14 cellular contexts compared by ENCODE assay signal in the genomic region with DNA sequence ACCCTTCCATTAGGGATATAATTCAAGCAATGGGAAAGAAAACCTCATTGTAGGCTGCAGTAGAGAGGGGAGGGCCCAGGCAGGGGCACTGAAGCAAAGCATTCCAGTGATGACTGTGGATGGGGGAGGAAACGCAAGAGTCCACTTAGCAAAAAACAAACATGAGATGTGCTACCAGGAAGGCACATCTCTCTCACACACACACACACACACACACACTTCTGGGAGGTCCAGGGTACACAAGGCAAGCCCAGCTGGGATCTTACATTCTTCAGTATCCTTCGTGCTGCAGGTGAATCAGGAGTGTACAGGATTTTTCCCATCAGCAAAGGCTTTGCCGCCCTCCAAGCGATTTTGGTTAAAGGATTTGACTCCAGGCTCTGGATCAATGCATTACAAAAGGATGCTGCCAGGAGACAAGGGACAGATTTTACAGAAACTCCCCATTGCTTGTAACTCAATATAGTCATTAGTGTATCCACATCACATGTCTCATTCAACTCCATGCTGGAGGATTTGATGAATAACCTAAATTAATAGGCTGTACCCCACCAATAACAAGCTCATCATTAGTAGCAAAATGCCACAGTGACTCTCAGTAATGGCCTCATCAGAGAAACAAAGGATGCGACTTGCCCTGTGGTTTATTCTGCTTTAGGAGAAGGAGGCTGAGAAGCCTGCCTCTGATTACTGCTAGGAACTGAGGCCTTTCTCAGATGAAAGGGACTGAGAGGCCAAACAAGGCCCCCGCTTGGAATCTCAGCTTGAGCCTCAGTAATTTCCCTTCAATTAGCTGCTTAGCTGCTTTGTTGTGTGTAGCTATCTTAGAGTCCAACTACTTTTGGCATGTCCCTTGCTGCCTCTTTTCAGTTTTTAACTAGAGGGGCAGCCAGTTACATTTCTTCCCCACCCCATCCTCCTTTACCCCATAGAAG. TPM values are rescaled to one million over a fixed set of nuclear protein-coding genes. Genes with fewer than 3 reads are reported as not detected.
A peak's percentile ranks its signal among the peaks of the same experiment; 100 is the strongest.
DNase-seq lines count a peak whose midpoint lies in the region; ATAC-seq, FAIRE-seq and TF ChIP-seq lines count a peak whose summit lies in the region.
"Had no signal": no experiment of that assay in that cellular context is flagged by ENCODE, and none has a peak within 500 bp of the region (broad histone marks: within the 10 kb centered on the region; RNA-seq: fewer than 3 reads in every experiment).

No MANE protein-coding gene starts in this region.

- H3K4me1 ChIP-seq in endodermal cell (ENCODE audit: control insufficient read depth, insufficient read depth, low read length): peaks cover 6% of the 10 kb centered on the region
- peaks cover 17 to 20% of the 10 kb centered on the region in 2 donors for H3K4me1 ChIP-seq in neuronal stem cell (ENCODE audit: control insufficient read depth in 2 of 2, insufficient read depth in 1 of 2, low read depth in 1 of 2, low read length in 2 of 2)
- no peaks in the 10 kb centered on the region for H3K4me1 ChIP-seq in pancreas
- H3K4me1 ChIP-seq in heart left ventricle: peaks cover 0 to 5% (median 0%) of the 10 kb centered on the region in 12 donors
- H3K4me1 ChIP-seq: adrenal gland had no signal

- peak overlapping the region; percentile 67 for H2AFZ ChIP-seq in neuronal stem cell (ENCODE audit: low read length)

- H3K27ac ChIP-seq in endodermal cell (ENCODE audit: low read depth, low read length) (peak overlapping the region; percentile 22), neuronal stem cell (replicated peaks; ENCODE audit: low read length) (peak overlapping the region; percentile 98), pancreas (no peak overlapping the region), heart left ventricle (peak overlapping the region in 1 of 12 donors; percentile 9)

- H4K8ac ChIP-seq in neuronal stem cell (ENCODE audit: low read depth, low read length): peak overlapping the region; percentile 74

- peaks cover 7% of the 10 kb centered on the region for H3K27me3 Mint-ChIP-seq in endodermal cell (ENCODE audit: insufficient read depth)

- no peak overlapping the region for H3K4me3 Mint-ChIP-seq in endodermal cell
- H3K4me3 Mint-ChIP-seq: activated T-cell treated with anti-CD3 and anti-CD28 coated beads, Interleukin-2, amount 50 U/mL, for 72 hours had no signal

- H3K23ac ChIP-seq in neuronal stem cell (ENCODE audit: low read depth, low read length, poor library complexity): no peak overlapping the region

- H2BK120ac ChIP-seq in neuronal stem cell (ENCODE audit: low read depth, low read length): no peak overlapping the region

- TF ChIP-seq EP300 in Ishikawa (IDR thresholded peaks at IDR 0.05; ENCODE audit: borderline replicate concordance): peak; percentile 62; the same call in 1 of the 2 replicates

- H4K91ac ChIP-seq in neuronal stem cell (ENCODE audit: low read depth, low read length, poor library complexity): no peak overlapping the region

- no peak overlapping the region for H2BK12ac ChIP-seq in neuronal stem cell (ENCODE audit: low read length)

- H3K9ac ChIP-seq in endodermal cell (ENCODE audit: extremely low read depth, low read length, poor library complexity, severe bottlenecking): no peak overlapping the region
- no peak overlapping the region for H3K9ac ChIP-seq in neuronal stem cell (ENCODE audit: low read depth, low read length, poor library complexity)

- H3K4me1 Mint-ChIP-seq in endodermal cell: peaks cover 19% of the 10 kb centered on the region

- peak; percentile 97 for DNase-seq in DMS53 (lab: John Stamatoyannopoulos, UW)
- no peak for DNase-seq in endodermal cell
- peak; percentile 78 for DNase-seq in neuronal stem cell (ENCODE audit: low spot score)
- DNase-seq in pancreas: no peak
- no peak for DNase-seq in SIG-M5 treated with dmso at 0.1 percent for 504 hours (lab: John Stamatoyannopoulos, UW; ENCODE audit: unreplicated experiment)
- no peak for DNase-seq in HT-29 (ENCODE audit: low spot score)
- no peak for DNase-seq in heart left ventricle
- DNase-seq: activated T-cell treated with anti-CD3 and anti-CD28 coated beads, Interleukin-2, amount 50 U/mL, for 72 hours; adrenal gland; cortex of kidney; NCI-H146; SHP77 treated with DMSO at 0.1 percent for 48 hours had no signal

- H3K18ac ChIP-seq in neuronal stem cell (ENCODE audit: low read length): no peak overlapping the region

- no peak for TF ChIP-seq POLR2A in heart left ventricle (IDR thresholded peaks at IDR 0.05)

- H3K36me3 Mint-ChIP-seq in endodermal cell (ENCODE audit: low read depth): no peaks in the 10 kb centered on the region

- H3K9me3 ChIP-seq in endodermal cell (ENCODE audit: control insufficient read depth, low read length): no peaks in the 10 kb centered on the region
- H3K9me3 ChIP-seq in neuronal stem cell (replicated peaks in 1 of 2; ENCODE audit: control insufficient read depth in 2 of 2, insufficient read depth in 1 of 2, low read depth in 1 of 2, low read length in 2 of 2): no peaks in the 10 kb centered on the region
- no peaks in the 10 kb centered on the region for H3K9me3 ChIP-seq in pancreas
- H3K9me3 ChIP-seq in heart left ventricle: no peaks in the 10 kb centered on the region
- H3K9me3 ChIP-seq: adrenal gland had no signal

- no peak for TF ChIP-seq RAD21 in Ishikawa (IDR thresholded peaks at IDR 0.05; ENCODE audit: low read depth)

- no peak overlapping the region for H2BK15ac ChIP-seq in neuronal stem cell (ENCODE audit: low read length)

- no peaks in the 10 kb centered on the region for H3K9me3 Mint-ChIP-seq in endodermal cell
- H3K9me3 Mint-ChIP-seq: activated T-cell treated with anti-CD3 and anti-CD28 coated beads, Interleukin-2, amount 50 U/mL, for 72 hours had no signal

- FAIRE-seq in pancreas (lab: Jason Lieb, UNC): no peak
- FAIRE-seq: K562 had no signal

- H3K4me3 ChIP-seq in endodermal cell (ENCODE audit: low read length) (no peak overlapping the region), neuronal stem cell (ENCODE audit: low read length in 2 of 2) (no peak overlapping the region), pancreas (no peak overlapping the region), heart left ventricle (no peak overlapping the region)
- H3K4me3 ChIP-seq: adrenal gland, K562 had no signal

- H2BK5ac ChIP-seq in neuronal stem cell (ENCODE audit: low read length): no peak overlapping the region

- no peak overlapping the region for H2AK5ac ChIP-seq in neuronal stem cell (ENCODE audit: low read depth, low read length)

- no peak overlapping the region for H3K27ac Mint-ChIP-seq in endodermal cell
- H3K27ac Mint-ChIP-seq: activated T-cell treated with anti-CD3 and anti-CD28 coated beads, Interleukin-2, amount 50 U/mL, for 72 hours had no signal

- intact Hi-C loops in pancreas (cut with DNase I) (no loop called here), heart left ventricle (cut with DNase I) (no loop called here)

- WGBS in endodermal cell (ENCODE audit: insufficient coverage in 1 of 2, insufficient read length in 1 of 2), 2 experiments: 68 to 81% methylated on average over 5 to 6 of the region's 6 CpGs
- no CpG with 5 or more reads among the region's 6 CpGs for WGBS in neuronal stem cell (ENCODE audit: extremely low coverage in 2 of 2, insufficient read length in 2 of 2, insufficient replicate concordance in 1 of 2), 2 donors
- WGBS in pancreas, 2 donors: 88 to 91% methylated on average over 6 of the region's 6 CpGs
- WGBS in heart left ventricle, 4 donors: 93 to 96% (median 95%) methylated on average over 6 of the region's 6 CpGs

- H3K14ac ChIP-seq in neuronal stem cell (ENCODE audit: low read length): no peak overlapping the region

- peak overlapping the region; percentile 42 for H3K4me2 ChIP-seq in neuronal stem cell (ENCODE audit: insufficient read depth, low read length, poor library complexity, severe bottlenecking)

- TF ChIP-seq CTCF in endodermal cell (conservative IDR thresholded peaks at IDR 0.05) (no peak), pancreas (IDR thresholded peaks at IDR 0.05) (no peak), heart left ventricle (IDR thresholded peaks at IDR 0.05) (no peak)

- H3K4ac ChIP-seq in neuronal stem cell (ENCODE audit: low read length): no peak overlapping the region

- H3K36me3 ChIP-seq in endodermal cell (ENCODE audit: control insufficient read depth, insufficient read depth, low read length) (no peaks in the 10 kb centered on the region), neuronal stem cell (replicated peaks in 1 of 2; ENCODE audit: control insufficient read depth in 2 of 2, insufficient read depth in 2 of 2, low read length in 2 of 2) (no peaks in the 10 kb centered on the region), pancreas (no peaks in the 10 kb centered on the region), heart left ventricle (no peaks in the 10 kb centered on the region)
- H3K36me3 ChIP-seq: adrenal gland had no signal

- H3K79me1 ChIP-seq in neuronal stem cell (ENCODE audit: low read depth, low read length): no peaks in the 10 kb centered on the region

- H3K27me3 ChIP-seq in endodermal cell (ENCODE audit: control insufficient read depth, insufficient read depth, low read length, poor library complexity, severe bottlenecking) (no peaks in the 10 kb centered on the region), neuronal stem cell (ENCODE audit: control insufficient read depth in 3 of 3, insufficient read depth in 3 of 3, low read depth in 1 of 3, low read length in 3 of 3) (no peaks in the 10 kb centered on the region), pancreas (no peaks in the 10 kb centered on the region), heart left ventricle (peaks cover 0 to 14% (median 0%) of the 10 kb centered on the region in 9 donors)
- H3K27me3 ChIP-seq: adrenal gland had no signal

- ATAC-seq in pancreas (no peak), heart left ventricle (no peak)
- ATAC-seq: activated T-cell treated with anti-CD3 and anti-CD28 coated beads, Interleukin-2, amount 50 U/mL, for 72 hours; K562 had no signal

TF ChIP-seq in Ishikawa, 13 proteins besides CTCF, POLR2A, EP300 and RAD21 (continues in another document):
- no peak for TF ChIP-seq TAF1 (IDR thresholded peaks at IDR 0.05; ENCODE audit: low read depth)
- no peak for TF ChIP-seq CREB1 (IDR thresholded peaks at IDR 0.05; ENCODE audit: low read depth)
- TF ChIP-seq, protein P1, sequence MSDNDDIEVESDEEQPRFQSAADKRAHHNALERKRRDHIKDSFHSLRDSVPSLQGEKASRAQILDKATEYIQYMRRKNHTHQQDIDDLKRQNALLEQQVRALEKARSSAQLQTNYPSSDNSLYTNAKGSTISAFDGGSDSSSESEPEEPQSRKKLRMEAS (IDR thresholded peaks at IDR 0.05): no peak

RNA-seq across cellular contexts. Expression of a gene that starts 41.6 kb away (rescaled TPM):
- 1 to 10 TPM; 1.6 to 1.7 TPM for total RNA-seq in endodermal cell
- polyA plus RNA-seq in endodermal cell (2013, experiment 1 of 2): 0.61 TPM
- polyA plus RNA-seq in endodermal cell (2013, experiment 2 of 2): 0.54 TPM
- 0.71 TPM for polyA plus RNA-seq in neuronal stem cell (2013, experiment 1 of 2)
- polyA plus RNA-seq in neuronal stem cell (2013, experiment 2 of 2): 0.66 TPM
- total RNA-seq in pancreas: under 1 TPM in 4 of 6 donors, not detected in 2; 0.03 to 0.16 (median 0.10) TPM
- under 1 TPM; 0.15 to 0.16 TPM for polyA plus RNA-seq in pancreas
- 0.29 TPM in 1 of 2 replicates, not detected in the other for total RNA-seq in HT-29 (2014; rRNA removed; shearing (Covaris generic))
- total RNA-seq in heart left ventricle: under 1 TPM in 7 of 9 donors, not detected in 2; 0.13 to 0.37 (median 0.24) TPM
- polyA plus RNA-seq in heart left ventricle: under 1 TPM; 0.04 to 0.08 TPM
- total RNA-seq: K562 had no signal

Comparison
In these comparisons a context has a peak if more than half of its experiments do, and no peak if none do; other contexts are left out.
1. DNase-seq: peak in DMS53 (single experiment) and neuronal stem cell (single experiment); none in endodermal cell (single experiment), pancreas (0 of 6), SIG-M5 treated with dmso at 0.1 percent for 504 hours (single experiment), HT-29 (single experiment) and heart left ventricle (0 of 5).
2. H3K27ac ChIP-seq: peak in endodermal cell (single experiment) and neuronal stem cell (single experiment); none in pancreas (0 of 4).